24 cellular contexts compared by ENCODE assay signal in the genomic region with DNA sequence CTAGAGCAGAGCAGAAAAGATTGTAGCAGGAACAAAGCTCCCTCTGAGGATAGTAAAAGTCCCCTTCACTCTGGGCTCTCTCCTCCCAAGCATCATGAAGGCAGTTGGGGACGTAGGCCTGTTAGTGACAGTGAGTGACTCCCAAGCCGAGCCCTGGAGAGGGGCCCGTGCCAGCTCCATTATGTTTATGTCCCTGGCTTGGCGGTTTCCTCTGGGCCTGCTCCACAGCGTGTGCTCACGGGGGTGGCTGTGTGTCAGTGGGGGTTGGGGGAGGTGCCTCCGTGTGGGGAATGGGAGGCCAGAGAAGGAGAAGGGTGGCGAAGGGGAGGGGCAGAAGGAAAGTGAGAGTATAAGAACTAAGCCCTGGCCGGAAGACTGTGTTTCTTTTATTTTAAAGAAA.
DNase-seq lines count a peak whose midpoint lies in the region; ATAC-seq and TF ChIP-seq lines count a peak whose summit lies in the region.
"Had no signal": no experiment of that assay in that cellular context is flagged by ENCODE, and none has a peak within 500 bp of the region (broad histone marks: within the 10 kb centered on the region; RNA-seq: fewer than 3 reads in every experiment).

No MANE protein-coding gene starts in this region.

- no peak overlapping the region for H3K27ac ChIP-seq in prostate gland
- H3K27ac ChIP-seq: 22Rv1, tibial nerve, WERI-Rb-1 had no signal

- WGBS in prostate gland = 22% methylated on average over 9 of the region's 9 CpGs

- H3K4me3 ChIP-seq in prostate gland = no peak overlapping the region
- H3K4me3 ChIP-seq: HAP-1, lung, MG63, tibial nerve had no signal

- H3K36me3 ChIP-seq in prostate gland = no peaks in the 10 kb centered on the region
- H3K36me3 ChIP-seq: HAP-1, MG63, tibial nerve, WERI-Rb-1 had no signal

- peak; percentile 25 for DNase-seq in DMS 273 (lab: John Stamatoyannopoulos, UW; ENCODE audit: unreplicated experiment)
- no peak for DNase-seq in DMS 273 treated with DMSO at 0.1 percent for 48 hours (lab: John Stamatoyannopoulos, UW)
- peak; percentile 35 for DNase-seq in NCI-H446 treated with DMSO at 0.1 percent for 48 hours (lab: John Stamatoyannopoulos, UW)
- DNase-seq in head of caudate nucleus = peak in 28 of 42 donors; percentile 4 to 59 (median 22)
- peak; percentile 27 for DNase-seq in prostate gland (ENCODE audit: low spot score)
- no peak for DNase-seq in KBM-7
- no peak for DNase-seq in stimulated activated CD8-positive, alpha-beta memory T cell treated with anti-CD3 and anti-CD28 coated beads, Interleukin-4, amount 100 ng/mL, for 48 hours
- DNase-seq: activated CD8-positive, alpha-beta memory T cell treated with anti-CD3 and anti-CD28 coated beads, Interleukin-2, amount 10 ng/mL, durations not matched to agents 7 days and 5 days; activated naive CD4-positive, alpha-beta T cell; activated T-cell treated with anti-CD3 and anti-CD28 coated beads, Interleukin-2, amount 50 U/mL, for 72 hours; MG63; NCI-H1436 treated with DMSO at 0.1 percent for 48 hours; NCI-H2171 treated with DMSO at 0.1 percent for 48 hours; NCI-H526; SIG-M5; stimulated activated naive CD8-positive, alpha-beta T cell treated with anti-CD3 and anti-CD28 coated beads, Interleukin-15, amount 100 ng/mL, for 72 hours; SW 1271; T-helper 9 cell; WERI-Rb-1 had no signal

- in situ Hi-C loops in KBM-7 (cut with MboI; ENCODE audit: low pct_unique_long_range_greater_than_20kb, low sequenced_read_pairs) = no loop called here

- TF ChIP-seq CTCF in prostate gland (IDR thresholded peaks at IDR 0.05) = no peak

- intact Hi-C loops in head of caudate nucleus (cut with DNase I) (no loop called here), prostate gland (cut with DNase I) (no loop called here)

- H3K9me3 ChIP-seq in prostate gland = no peaks in the 10 kb centered on the region
- H3K9me3 ChIP-seq: HAP-1, MG63, tibial nerve had no signal

- H3K27me3 ChIP-seq in prostate gland (replicated peaks; ENCODE audit: insufficient read depth) = no peaks in the 10 kb centered on the region
- H3K27me3 ChIP-seq: MG63, tibial nerve had no signal

- no peak for TF ChIP-seq POLR2A in prostate gland (IDR thresholded peaks at IDR 0.05)

- H3K4me1 ChIP-seq in prostate gland (replicated peaks) = no peaks in the 10 kb centered on the region
- H3K4me1 ChIP-seq: HAP-1, tibial nerve had no signal

- no peak for ATAC-seq in HG03045 (IDR thresholded peaks at IDR 0.05; ENCODE audit: unreplicated experiment)
- ATAC-seq: activated CD8-positive, alpha-beta memory T cell treated with anti-CD3 and anti-CD28 coated beads, Interleukin-2, amount 10 ng/mL, durations not matched to agents 7 days and 5 days; activated T-cell treated with anti-CD3 and anti-CD28 coated beads, Interleukin-2, amount 50 U/mL, for 72 hours; stimulated activated naive CD8-positive, alpha-beta T cell treated with anti-CD3 and anti-CD28 coated beads, Interleukin-15, amount 100 ng/mL, for 72 hours had no signal

Comparison
In these comparisons a context has a peak if more than half of its experiments do, and no peak if none do; other contexts are left out.
1. DNase-seq: peak in DMS 273 (single experiment), NCI-H446 treated with DMSO at 0.1 percent for 48 hours (single experiment), head of caudate nucleus (28 of 42) and prostate gland (single experiment); none in DMS 273 treated with DMSO at 0.1 percent for 48 hours (single experiment), KBM-7 (single experiment) and stimulated activated CD8-positive, alpha-beta memory T cell treated with anti-CD3 and anti-CD28 coated beads, Interleukin-4, amount 100 ng/mL, for 48 hours (single experiment).